In the genomic region with DNA sequence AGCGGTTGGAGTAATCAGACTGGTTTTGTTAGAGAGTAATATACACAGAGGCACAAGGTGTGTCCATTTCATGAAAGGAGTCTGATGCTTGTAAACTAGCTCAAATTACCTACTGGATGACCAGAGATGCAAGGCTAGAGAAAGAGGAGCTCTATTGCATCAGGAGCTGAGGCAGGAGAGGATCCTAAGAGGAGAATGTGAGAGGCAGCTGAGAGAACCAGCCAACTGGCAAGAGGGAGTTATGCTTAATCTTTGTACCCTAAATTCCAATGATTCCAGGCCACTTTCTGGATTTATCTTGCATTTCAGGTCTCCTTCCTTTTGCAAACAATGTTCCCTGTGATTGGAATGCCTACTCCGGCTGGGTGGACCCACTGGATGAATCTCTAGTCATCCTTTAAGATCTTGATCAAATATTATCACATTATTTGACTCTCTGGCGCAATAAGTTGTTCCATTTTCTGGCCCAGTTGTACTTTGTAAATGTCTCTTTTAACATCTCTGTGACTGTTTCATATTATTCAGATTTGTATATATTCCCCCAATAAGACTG, we compare ENCODE assay signal across 15 cellular contexts. TPM values are rescaled to one million over a fixed set of nuclear protein-coding genes. Genes with fewer than 3 reads are reported as not detected.
DNase-seq lines count a peak whose midpoint lies in the region; TF ChIP-seq lines count a peak whose summit lies in the region.
"Had no signal": no experiment of that assay in that cellular context is flagged by ENCODE, and none has a peak within 500 bp of the region (broad histone marks: within the 10 kb centered on the region; RNA-seq: fewer than 3 reads in every experiment).

No MANE protein-coding gene starts in this region.

- H3K9me3 Mint-ChIP-seq in MCF 10A (ENCODE audit: unreplicated experiment), result no peaks in the 10 kb centered on the region
- H3K9me3 Mint-ChIP-seq: activated T-helper 1 cell treated with anti-CD3 and anti-CD28 coated beads, Interleukin-12 subunit alpha, Interleukin-12 subunit beta, Interleukin-2, Interleukin-4 antibody, amounts not matched to agents 30 ng/mL and 10 ng/mL and 1 ng/mL, durations not matched to agents 14 hours and 24 hours and 36 hours had no signal

- peaks cover 5% of the 10 kb centered on the region for H3K4me1 Mint-ChIP-seq in MCF 10A (ENCODE audit: insufficient read depth, unreplicated experiment)

- no peak overlapping the region for H3K4me3 Mint-ChIP-seq in MCF 10A (ENCODE audit: unreplicated experiment)
- H3K4me3 Mint-ChIP-seq: activated T-helper 1 cell treated with anti-CD3 and anti-CD28 coated beads, Interleukin-12 subunit alpha, Interleukin-12 subunit beta, Interleukin-2, Interleukin-4 antibody, amounts not matched to agents 30 ng/mL and 10 ng/mL and 1 ng/mL, durations not matched to agents 14 hours and 24 hours and 36 hours had no signal

- no peaks in the 10 kb centered on the region for H3K27me3 ChIP-seq in breast epithelium
- H3K27me3 ChIP-seq: ascending aorta, heart left ventricle, pancreas had no signal

- no peak overlapping the region for H3K4me3 ChIP-seq in breast epithelium
- H3K4me3 ChIP-seq: ascending aorta, heart left ventricle, lung, pancreas had no signal

- intact Hi-C loops in MCF 10A (cut with micrococcal nuclease), result no loop called here
- intact Hi-C loops in breast epithelium (cut with DNase I; ENCODE audit: low total_unique reads), result no loop called here

- H3K27ac ChIP-seq in breast epithelium (no peak overlapping the region), VCaP (peak overlapping the region; percentile 75)
- H3K27ac ChIP-seq: ascending aorta, heart left ventricle, pancreas had no signal

- TF ChIP-seq POLR2A in breast epithelium (IDR thresholded peaks at IDR 0.05), result no peak

- DNase-seq in MCF 10A (ENCODE audit: unreplicated experiment) (peak; percentile 8), breast epithelium (ENCODE audit: low spot score in 2 of 2) (no peak), left kidney (ENCODE audit: low read depth, low spot score) (peak; percentile 23), NCI-H2171 (lab: John Stamatoyannopoulos, UW) (no peak), NCI-H1417 treated with DMSO at 0.1 percent for 48 hours (lab: John Stamatoyannopoulos, UW) (no peak), DMS79 (lab: John Stamatoyannopoulos, UW) (no peak)
- no peak for DNase-seq in activated CD4-positive, alpha-beta T cell treated with anti-CD3 and anti-CD28 coated beads, Interleukin-2, amount 50 U/mL, for 1 hour
- DNase-seq: activated CD4-positive, CD25-positive, alpha-beta regulatory T cell treated with anti-CD3 and anti-CD28 coated beads, Interleukin-2, amount 50 U/mL, for 72 hours; effector memory CD4-positive, alpha-beta T cell; heart left ventricle; pancreas had no signal

- H3K36me3 ChIP-seq in breast epithelium, result no peaks in the 10 kb centered on the region
- H3K36me3 ChIP-seq: ascending aorta, heart left ventricle, pancreas had no signal

- H3K27ac Mint-ChIP-seq in MCF 10A (ENCODE audit: low read depth, unreplicated experiment), result no peak overlapping the region
- H3K27ac Mint-ChIP-seq: activated T-helper 1 cell treated with anti-CD3 and anti-CD28 coated beads, Interleukin-12 subunit alpha, Interleukin-12 subunit beta, Interleukin-2, Interleukin-4 antibody, amounts not matched to agents 30 ng/mL and 10 ng/mL and 1 ng/mL, durations not matched to agents 14 hours and 24 hours and 36 hours had no signal

- H3K36me3 Mint-ChIP-seq in MCF 10A (ENCODE audit: insufficient read depth, unreplicated experiment), result no peaks in the 10 kb centered on the region

- no peaks in the 10 kb centered on the region for H3K4me1 ChIP-seq in breast epithelium
- H3K4me1 ChIP-seq: ascending aorta had no signal

- no TSS peak for BruUV-seq in MCF 10A (replicated peaks; lab: Mats Ljungman, UMichigan)

- H3K27me3 Mint-ChIP-seq in MCF 10A (ENCODE audit: insufficient read depth, unreplicated experiment), result no peaks in the 10 kb centered on the region

- CTCF ChIA-PET in MCF 10A (lab: Yijun Ruan, JAX), result interaction anchor here (0.6 kb wide), 1 partner anchor 13 kb away, joined by 5 read pairs; no protein-coding TSS in a partner anchor

- POLR2A ChIA-PET in MCF 10A (lab: Yijun Ruan, JAX), result interaction anchor here (0.6 kb wide), 1 partner anchor 108 kb away, joined by 3 read pairs; no protein-coding TSS in a partner anchor

- no peak for TF ChIP-seq CTCF in MCF 10A (IDR thresholded peaks at IDR 0.05; ENCODE audit: unreplicated experiment)
- no peak for TF ChIP-seq CTCF in breast epithelium (IDR thresholded peaks at IDR 0.05)
- TF ChIP-seq CTCF in VCaP (conservative IDR thresholded peaks at IDR 0.05), result no peak

- H3K9me3 ChIP-seq in breast epithelium, result no peaks in the 10 kb centered on the region
- H3K9me3 ChIP-seq: ascending aorta, heart left ventricle, pancreas had no signal

RNA-seq across cellular contexts. Expression of gene PTPN12, which starts 57.5 kb away (rescaled TPM):
- total RNA-seq in MCF 10A (2022), result 104 and 105 TPM in 2 replicates
- 100 to 1,000 TPM; 161 to 176 (median 168) TPM for total RNA-seq in breast epithelium

Comparison
In these comparisons a context has a peak if more than half of its experiments do, and no peak if none do; other contexts are left out.
1. DNase-seq: peak in MCF 10A (single experiment) and left kidney (single experiment); none in breast epithelium (0 of 2), NCI-H2171 (single experiment), NCI-H1417 treated with DMSO at 0.1 percent for 48 hours (single experiment), activated CD4-positive, alpha-beta T cell treated with anti-CD3 and anti-CD28 coated beads, Interleukin-2, amount 50 U/mL, for 1 hour (single experiment) and DMS79 (single experiment).